Comparison of ENCODE assay signal across 25 cellular contexts in genomic region chr1:232250838-232251237, GRCh38.
"Had no signal": no experiment of that assay in that cellular context is flagged by ENCODE, and none has a peak within 500 bp of the region (broad histone marks: within the 10 kb centered on the region; RNA-seq: fewer than 3 reads in every experiment).

No MANE protein-coding gene starts in this region.

- H3K36me3 ChIP-seq: ascending aorta, cardiac muscle cell, colonic mucosa, left lung, lower lobe of right lung, right lobe of liver, vagina had no signal

- H3K9me3 ChIP-seq: ascending aorta, colonic mucosa, left lung, lower lobe of right lung, mucosa of descending colon, right lobe of liver, vagina had no signal

- H3K4me3 ChIP-seq: ascending aorta, cardiac muscle cell, colonic mucosa, left lung, lower lobe of right lung, mucosa of descending colon, right lobe of liver, skin epidermis, vagina had no signal

- H3K4me1 ChIP-seq: ascending aorta, colonic mucosa, left lung, lower lobe of right lung, right lobe of liver, vagina had no signal

- H3K27me3 ChIP-seq: ascending aorta, cardiac muscle cell, colonic mucosa, right lobe of liver, vagina had no signal

- DNase-seq: activated CD4-positive, alpha-beta memory T cell treated with anti-CD3 and anti-CD28 coated beads for 36 hours; activated CD4-positive, alpha-beta T cell treated with anti-CD3 and anti-CD28 coated beads, Interleukin-2, amount 10 ng/mL, durations not matched to agents 24 days and 14 days; activated CD4-positive, CD25-positive, alpha-beta regulatory T cell treated with anti-CD3 and anti-CD28 coated beads, Interleukin-2, amount 50 U/mL, for 72 hours; activated CD8-positive, alpha-beta memory T cell treated with anti-CD3 and anti-CD28 coated beads, Interleukin-2, amount 50 U/mL, for 4 hours; activated gamma-delta T cell; activated naive CD4-positive, alpha-beta T cell treated with anti-CD3 and anti-CD28 coated beads, Interleukin-2, amount 10 ng/mL, durations not matched to agents 7 days and 5 days; activated naive CD8-positive, alpha-beta T cell treated with anti-CD3 and anti-CD28 coated beads, Interleukin-2, amount 10 ng/mL, durations not matched to agents 7 days and 5 days; activated T-cell treated with anti-CD3 and anti-CD28 coated beads, Interleukin-2, amount 50 U/mL, for 1 hour; cerebellar nuclear complex; colonic mucosa; effector memory CD4-positive, alpha-beta T cell; foreskin melanocyte; left lung; lower lobe of right lung; mucosa of descending colon; posterior cingulate gyrus; right lobe of liver; stimulated activated CD4-positive, alpha-beta T cell treated with anti-CD3 and anti-CD28 coated beads, Interleukin-4, amount 100 ng/mL, for 24 hours; substantia nigra; T-helper 17 cell; T1000 had no signal

- H3K27ac ChIP-seq: ascending aorta, cardiac muscle cell, colonic mucosa, left lung, lower lobe of right lung, right lobe of liver, skin epidermis, vagina had no signal
